1 cellular context compared by ENCODE assay signal in the genomic region with DNA sequence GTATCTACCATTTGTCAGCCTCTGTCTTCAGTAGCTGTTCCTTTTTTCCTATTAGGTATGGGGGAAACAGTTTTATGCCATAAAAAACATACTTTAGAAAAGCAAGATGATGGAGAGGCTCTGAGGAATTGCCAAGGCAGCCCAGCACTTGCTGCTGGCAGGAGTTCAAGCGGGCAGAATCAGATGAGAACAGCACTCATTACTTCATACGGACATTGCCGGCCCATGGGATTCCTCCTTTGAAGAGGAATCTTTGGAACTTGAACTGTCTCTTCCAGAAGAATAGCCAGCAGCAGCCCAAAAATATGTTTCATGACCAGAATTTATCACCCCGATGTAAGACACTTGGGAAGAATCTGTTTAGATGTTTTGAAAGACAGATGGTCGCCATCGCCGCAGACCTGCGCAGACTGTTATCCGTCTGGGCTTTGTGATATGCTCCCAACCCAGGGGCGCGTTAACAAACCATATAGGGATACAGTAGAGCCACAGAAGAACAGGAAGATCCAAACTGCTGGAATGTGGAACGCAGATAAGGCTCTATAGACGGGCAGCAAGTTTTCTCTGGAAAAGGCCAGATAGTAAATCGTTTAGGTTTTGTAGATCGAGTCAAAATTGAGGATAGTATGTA.
TF ChIP-seq lines count a peak whose summit lies in the region.

No MANE protein-coding gene starts in this region.

TF ChIP-seq in K562, 482 proteins besides CTCF, POLR2A, EP300 and RAD21:
- TF ChIP-seq NCOR1 (IDR thresholded peaks at IDR 0.05) = 0 out of 2 replicates have a peak, but pooled peaks have one; percentile 17
- TF ChIP-seq BHLHE40 (IDR thresholded peaks at IDR 0.05; ENCODE audit: low read length) = no peak
- TF ChIP-seq ZNF354B (CRISPR knock-in tag; IDR thresholded peaks at IDR 0.05) = no peak
- no peak for TF ChIP-seq MAFK (IDR thresholded peaks at IDR 0.05; ENCODE audit: low read length)
- peak; percentile 74 for TF ChIP-seq CBFA2T3 (IDR thresholded peaks at IDR 0.05)
- TF ChIP-seq NRF1 (conservative IDR thresholded peaks at IDR 0.05 in 1 of 2, IDR thresholded peaks at IDR 0.05 in 1 of 2) = peak; percentile 55 to 61
- peak; percentile 44 for TF ChIP-seq TCF3 (CRISPR knock-in tag; IDR thresholded peaks at IDR 0.05)
- no peak for TF ChIP-seq HNRNPH1 (optimal IDR thresholded peaks at IDR 0.05; ENCODE audit: low read depth, low read length)
- TF ChIP-seq ZNF584 (CRISPR knock-in tag; IDR thresholded peaks at IDR 0.05; ENCODE audit: low read depth) = 0 out of 2 replicates have a peak, but pooled peaks have one; percentile 12
- peak; percentile 35; the same call in 1 of the 2 replicates for TF ChIP-seq TAL1 (IDR thresholded peaks at IDR 0.05)
- TF ChIP-seq CXXC5 (CRISPR knock-in tag; IDR thresholded peaks at IDR 0.05) = peak; percentile 35; the same call in 1 of the 2 replicates
- peak; percentile 54 for TF ChIP-seq CBFA2T2 (conservative IDR thresholded peaks at IDR 0.05)
